Comparison of ENCODE assay signal across 8 cellular contexts in the genomic region with DNA sequence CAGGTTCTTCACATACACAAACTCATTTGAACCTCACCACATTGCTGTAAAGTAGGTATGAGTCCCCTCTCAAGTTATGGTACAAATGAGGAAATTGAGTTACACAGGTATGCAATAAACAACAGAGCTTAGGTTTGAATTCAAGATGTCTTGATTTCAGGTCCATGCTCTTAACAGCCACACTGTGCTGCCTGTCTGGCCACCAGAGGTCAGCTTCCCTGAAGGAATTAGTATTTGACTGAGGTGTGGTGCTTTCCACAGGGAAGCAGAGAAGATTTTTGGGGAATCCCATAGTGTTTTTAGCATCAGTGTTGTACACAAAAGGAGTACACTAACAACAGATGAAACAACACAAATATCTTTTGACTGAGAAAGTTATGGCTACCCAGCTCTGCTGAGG.
A peak's percentile ranks its signal among the peaks of the same experiment; 100 is the strongest.
DNase-seq lines count a peak whose midpoint lies in the region; ATAC-seq and TF ChIP-seq lines count a peak whose summit lies in the region.
"Had no signal": no experiment of that assay in that cellular context is flagged by ENCODE, and none has a peak within 500 bp of the region (broad histone marks: within the 10 kb centered on the region; RNA-seq: fewer than 3 reads in every experiment).

No MANE protein-coding gene starts in this region.

- in situ Hi-C loops in GM13976 (cut with MboI; ENCODE audit: low sequenced_read_pairs, unreplicated experiment): loop anchor here (25.0 kb wide), 1 partner anchor 219 kb away; no protein-coding TSS in a partner anchor

- no peak overlapping the region for H3K27ac Mint-ChIP-seq in WTC11

- TF ChIP-seq CTCF in GM13976 (IDR thresholded peaks at IDR 0.05; ENCODE audit: borderline replicate concordance, control extremely low read depth, extremely low read depth, insufficient read depth, missing control alignments): peak; percentile 56
- no peak for TF ChIP-seq CTCF in WTC11 (IDR thresholded peaks at IDR 0.05)
- TF ChIP-seq CTCF in foreskin keratinocyte (conservative IDR thresholded peaks at IDR 0.05): peak; percentile 73
- peak in 3 of 4 experiments; percentile 42 to 65 (median 56) for TF ChIP-seq CTCF in sigmoid colon (IDR thresholded peaks at IDR 0.05)

- no peaks in the 10 kb centered on the region for H3K27me3 Mint-ChIP-seq in WTC11 (ENCODE audit: low read depth)

- intact Hi-C loops in sigmoid colon (cut with DNase I): loop anchor here (10.0 kb wide), 1 partner anchor 222 kb away; no protein-coding TSS in a partner anchor

- H3K4me1 ChIP-seq in foreskin keratinocyte: no peaks in the 10 kb centered on the region
- peaks cover 0 to 33% (median 15%) of the 10 kb centered on the region in 4 donors for H3K4me1 ChIP-seq in sigmoid colon

- no peaks in the 10 kb centered on the region for H3K36me3 Mint-ChIP-seq in WTC11

- H3K36me3 ChIP-seq in sigmoid colon: no peaks in the 10 kb centered on the region
- H3K36me3 ChIP-seq: neutrophil had no signal

- CTCF ChIA-PET in WTC11 (lab: Charles Lee): interaction anchor here (0.6 to 1.9 kb wide), 13 partner anchors 8 to 222 kb away, joined by 3 to 9 read pairs (median 3); no protein-coding TSS in a partner anchor

- TF ChIP-seq POLR2A in sigmoid colon (IDR thresholded peaks at IDR 0.05): no peak

- peaks cover 52% of the 10 kb centered on the region for H3K4me1 Mint-ChIP-seq in WTC11

- ATAC-seq in HG02798 (IDR thresholded peaks at IDR 0.05; ENCODE audit: poor library complexity, unreplicated experiment) (peak; percentile 57), WTC11 (peak; percentile 58), foreskin keratinocyte (peak; percentile 65)

- H3K9me3 Mint-ChIP-seq in WTC11: peaks cover 5% of the 10 kb centered on the region

- TF ChIP-seq EP300 in sigmoid colon (IDR thresholded peaks at IDR 0.05): no peak

- POLR2A ChIA-PET in WTC11 (lab: Charles Lee): no interaction called here

- no peak overlapping the region for H3K4me3 Mint-ChIP-seq in WTC11

- DNase-seq in GM13976 (ENCODE audit: low spot score) (peak; percentile 8), WTC11 (ENCODE audit: low spot score) (peak; percentile 33), foreskin keratinocyte (peak in 1 of 2 donors; percentile 32), sigmoid colon (peak; percentile 66), NCI-H1105 treated with DMSO at 0.1 percent for 48 hours (lab: John Stamatoyannopoulos, UW) (no peak), mesenteric fat pad (ENCODE audit: low spot score) (no peak)

- no peaks in the 10 kb centered on the region for H3K9me3 ChIP-seq in sigmoid colon
- H3K9me3 ChIP-seq: neutrophil had no signal

- no peak overlapping the region for H3K4me3 ChIP-seq in sigmoid colon

- H3K27me3 ChIP-seq in foreskin keratinocyte (peaks cover 24% of the 10 kb centered on the region), sigmoid colon (no peaks in the 10 kb centered on the region)
- H3K27me3 ChIP-seq: neutrophil had no signal

- H3K27ac ChIP-seq in foreskin keratinocyte (no peak overlapping the region), sigmoid colon (peak overlapping the region in 1 of 4 donors; percentile 39)
- H3K27ac ChIP-seq: neutrophil had no signal

TF ChIP-seq in WTC11, 78 proteins besides CTCF, POLR2A, EP300 and RAD21:
- TF ChIP-seq ZNF121 (CRISPR knock-in tag; IDR thresholded peaks at IDR 0.05) (peak; percentile 40; the same call in 1 of the 2 replicates), SOX15 (CRISPR knock-in tag; IDR thresholded peaks at IDR 0.05) (no peak), ESRRA (CRISPR knock-in tag; IDR thresholded peaks at IDR 0.05; ENCODE audit: borderline replicate concordance) (no peak)

Comparison
In these comparisons a context has a peak if more than half of its experiments do, and no peak if none do; other contexts are left out.
1. DNase-seq: peak in GM13976 (single experiment), WTC11 (single experiment) and sigmoid colon (single experiment); none in NCI-H1105 treated with DMSO at 0.1 percent for 48 hours (single experiment) and mesenteric fat pad (single experiment).
2. Peak in every context shown above with its lines, with median percentiles within 50 percentile points of each other: ATAC-seq.